ENCODE assay signal across 10 cellular contexts in the genomic region with DNA sequence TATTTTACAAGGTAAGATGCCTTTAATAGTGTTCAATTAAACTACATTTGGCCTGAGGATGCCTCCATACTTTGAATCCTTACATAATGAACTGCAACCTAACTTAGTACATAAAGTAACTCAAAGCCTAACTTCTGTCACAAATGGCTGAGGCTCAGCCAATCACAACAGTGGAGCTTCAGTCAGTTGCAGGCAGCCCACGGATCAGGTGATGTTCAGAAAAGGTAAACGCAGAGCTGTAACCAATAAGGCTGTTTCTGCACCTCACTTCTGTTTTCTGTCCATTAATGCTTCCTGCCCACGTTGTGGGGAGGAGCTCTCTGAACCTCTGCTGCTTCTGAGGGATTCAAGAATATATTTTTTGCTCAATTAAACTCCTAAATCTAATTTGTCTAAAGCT.
DNase-seq lines count a peak whose midpoint lies in the region; ATAC-seq and TF ChIP-seq lines count a peak whose summit lies in the region.
"Had no signal": no experiment of that assay in that cellular context is flagged by ENCODE, and none has a peak within 500 bp of the region (broad histone marks: within the 10 kb centered on the region; RNA-seq: fewer than 3 reads in every experiment).

No MANE protein-coding gene starts in this region.

- H3K4me1 ChIP-seq in tibial nerve, result no peaks in the 10 kb centered on the region

- H3K27ac Mint-ChIP-seq in activated CD4-positive, alpha-beta memory T cell treated with anti-CD3 and anti-CD28 coated beads for 36 hours, result no peak overlapping the region
- no peak overlapping the region for H3K27ac Mint-ChIP-seq in nephron progenitor cell

- intact Hi-C loops in activated CD4-positive, alpha-beta memory T cell treated with anti-CD3 and anti-CD28 coated beads for 36 hours (cut with micrococcal nuclease), result loop anchor here (10.0 kb wide), 1 partner anchor 63 kb away; no protein-coding TSS in a partner anchor

- WGBS in tibial nerve, 2 donors, result 52 to 60% methylated on average over 3 of the region's 3 CpGs

- no peak overlapping the region for H3K4me3 ChIP-seq in tibial nerve

- H3K4me3 Mint-ChIP-seq in activated CD4-positive, alpha-beta memory T cell treated with anti-CD3 and anti-CD28 coated beads for 36 hours, result no peak overlapping the region
- no peak overlapping the region for H3K4me3 Mint-ChIP-seq in nephron progenitor cell

- H3K36me3 Mint-ChIP-seq in activated CD4-positive, alpha-beta memory T cell treated with anti-CD3 and anti-CD28 coated beads for 36 hours, result no peaks in the 10 kb centered on the region
- no peaks in the 10 kb centered on the region for H3K36me3 Mint-ChIP-seq in nephron progenitor cell (ENCODE audit: low read depth)

- TF ChIP-seq POLR2A in tibial nerve (IDR thresholded peaks at IDR 0.05), result no peak

- H3K36me3 ChIP-seq in tibial nerve, result no peaks in the 10 kb centered on the region

- no peaks in the 10 kb centered on the region for H3K27me3 ChIP-seq in tibial nerve

- CTCF ChIA-PET in activated CD4-positive, alpha-beta memory T cell treated with anti-CD3 and anti-CD28 coated beads for 36 hours (lab: Charles Lee), result interaction anchor here (1.0 to 3.2 kb wide), 4 partner anchors 30 to 141 kb away, joined by 3 to 13 read pairs (median 4); no protein-coding TSS in a partner anchor

- DNase-seq in activated CD4-positive, alpha-beta memory T cell treated with anti-CD3 and anti-CD28 coated beads for 36 hours, result peak; percentile 37
- DNase-seq in occipital lobe (lab: John Stamatoyannopoulos, UW), result no peak
- no peak for DNase-seq in nephron progenitor cell
- no peak for DNase-seq in tibial nerve (ENCODE audit: low spot score in 2 of 2)
- no peak for DNase-seq in activated effector memory CD4-positive, alpha-beta T cell treated with anti-CD3 and anti-CD28 coated beads, Interleukin-2, amount 50 U/mL, for 16 hours
- DNase-seq: cerebellar nuclear complex, NCI-H1048 had no signal

- POLR2A ChIA-PET in activated CD4-positive, alpha-beta memory T cell treated with anti-CD3 and anti-CD28 coated beads for 36 hours (lab: Charles Lee), result no interaction called here

- no peak for TF ChIP-seq CTCF in nephron progenitor cell (IDR thresholded peaks at IDR 0.05)
- no peak for TF ChIP-seq CTCF in tibial nerve (IDR thresholded peaks at IDR 0.05)

- H3K27ac ChIP-seq in tibial nerve, result no peak overlapping the region

- peaks cover 13% of the 10 kb centered on the region for H3K4me1 Mint-ChIP-seq in activated CD4-positive, alpha-beta memory T cell treated with anti-CD3 and anti-CD28 coated beads for 36 hours (ENCODE audit: low read depth)
- no peaks in the 10 kb centered on the region for H3K4me1 Mint-ChIP-seq in nephron progenitor cell

- no peak for TF ChIP-seq EP300 in tibial nerve (IDR thresholded peaks at IDR 0.05)

- H3K9me3 Mint-ChIP-seq in activated CD4-positive, alpha-beta memory T cell treated with anti-CD3 and anti-CD28 coated beads for 36 hours, result no peaks in the 10 kb centered on the region
- peaks cover 7% of the 10 kb centered on the region for H3K9me3 Mint-ChIP-seq in nephron progenitor cell

- H3K9me3 ChIP-seq in tibial nerve, result peaks cover 0 to 7% (median 0%) of the 10 kb centered on the region in 4 donors

- no peaks in the 10 kb centered on the region for H3K27me3 Mint-ChIP-seq in activated CD4-positive, alpha-beta memory T cell treated with anti-CD3 and anti-CD28 coated beads for 36 hours
- H3K27me3 Mint-ChIP-seq in nephron progenitor cell (ENCODE audit: low read depth, poor library complexity), result peaks cover 5% of the 10 kb centered on the region

- ATAC-seq in GM18502 (IDR thresholded peaks at IDR 0.05; ENCODE audit: poor library complexity, unreplicated experiment), result peak; percentile 91
- ATAC-seq in GM19455 (IDR thresholded peaks at IDR 0.05; ENCODE audit: unreplicated experiment), result peak; percentile 98
- ATAC-seq in HG03097 (IDR thresholded peaks at IDR 0.05; ENCODE audit: low FRiP score, unreplicated experiment), result peak; percentile 76
